Comparison of ENCODE assay signal across 17 cellular contexts in the genomic region with DNA sequence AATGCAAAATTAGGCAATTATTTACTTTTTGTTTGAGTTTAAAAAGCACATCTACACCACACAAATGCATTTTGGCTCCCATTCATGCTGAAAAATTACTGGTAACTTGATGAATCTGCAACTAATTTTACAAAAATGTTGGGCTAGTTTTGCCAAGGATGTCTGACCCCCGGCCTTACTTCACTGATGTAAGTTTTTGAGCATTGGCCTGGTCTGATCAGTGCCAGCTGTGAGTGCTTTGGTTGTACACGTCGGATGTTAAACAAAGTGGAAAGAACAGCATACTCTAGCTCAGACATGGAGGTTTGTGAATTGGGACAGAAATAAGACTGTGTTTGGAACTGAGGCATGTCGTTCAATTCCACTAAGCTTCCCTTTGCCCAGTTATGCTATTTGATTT.
DNase-seq lines count a peak whose midpoint lies in the region; ATAC-seq, FAIRE-seq and TF ChIP-seq lines count a peak whose summit lies in the region.
"Had no signal": no experiment of that assay in that cellular context is flagged by ENCODE, and none has a peak within 500 bp of the region (broad histone marks: within the 10 kb centered on the region; RNA-seq: fewer than 3 reads in every experiment).

No MANE protein-coding gene starts in this region.

- no peaks in the 10 kb centered on the region for H3K9me3 ChIP-seq in astrocyte (ENCODE audit: insufficient read depth, low read depth, low read length)
- H3K9me3 ChIP-seq: A549, BLaER1, SJSA1 had no signal

- H3K79me2 ChIP-seq in astrocyte (ENCODE audit: insufficient read depth, low read length): no peaks in the 10 kb centered on the region

- H3K27me3 ChIP-seq in astrocyte (ENCODE audit: insufficient read depth, low read length): no peaks in the 10 kb centered on the region
- H3K27me3 ChIP-seq: BLaER1, SJSA1 had no signal

- no peaks in the 10 kb centered on the region for H3K4me1 ChIP-seq in astrocyte (ENCODE audit: insufficient read depth, low read length)
- H3K4me1 ChIP-seq: A549, BLaER1, SJSA1 had no signal

- H3K27ac ChIP-seq in astrocyte (ENCODE audit: low read depth, low read length): no peak overlapping the region
- H3K27ac ChIP-seq: A549, BLaER1, HL-60, SJSA1 had no signal

- H3K4me3 ChIP-seq in astrocyte (ENCODE audit: insufficient read depth, low read depth, low read length): no peak overlapping the region
- H3K4me3 ChIP-seq: A549, BLaER1, K562, SJSA1 had no signal

- H3K4me3 Mint-ChIP-seq in astrocyte (ENCODE audit: unreplicated experiment) (no peak overlapping the region), osteocyte (ENCODE audit: unreplicated experiment) (no peak overlapping the region)
- no peak overlapping the region for H3K4me3 Mint-ChIP-seq in activated naive CD8-positive, alpha-beta T cell treated with anti-CD3 and anti-CD28 coated beads, Interleukin-2, amount 50 U/mL, for 24 hours
- H3K4me3 Mint-ChIP-seq: CD8-positive, alpha-beta memory T cell had no signal

- H3K9me3 Mint-ChIP-seq in astrocyte (ENCODE audit: unreplicated experiment) (no peaks in the 10 kb centered on the region), osteocyte (ENCODE audit: unreplicated experiment) (peaks cover 5% of the 10 kb centered on the region)
- H3K9me3 Mint-ChIP-seq in activated naive CD8-positive, alpha-beta T cell treated with anti-CD3 and anti-CD28 coated beads, Interleukin-2, amount 50 U/mL, for 24 hours: peaks cover 4% of the 10 kb centered on the region

- FAIRE-seq in astrocyte (lab: Jason Lieb, UNC): no peak
- FAIRE-seq: A549, K562 had no signal

- H3K36me3 Mint-ChIP-seq in astrocyte (ENCODE audit: low read depth, unreplicated experiment): no peaks in the 10 kb centered on the region
- no peaks in the 10 kb centered on the region for H3K36me3 Mint-ChIP-seq in osteocyte (ENCODE audit: unreplicated experiment)
- H3K36me3 Mint-ChIP-seq in activated naive CD8-positive, alpha-beta T cell treated with anti-CD3 and anti-CD28 coated beads, Interleukin-2, amount 50 U/mL, for 24 hours (ENCODE audit: low read depth): no peaks in the 10 kb centered on the region
- H3K36me3 Mint-ChIP-seq: CD8-positive, alpha-beta memory T cell had no signal

- H3K9ac ChIP-seq in astrocyte (ENCODE audit: low read length): no peak overlapping the region
- H3K9ac ChIP-seq: BLaER1 had no signal

- H3K27me3 Mint-ChIP-seq in astrocyte (ENCODE audit: low read depth, unreplicated experiment) (no peaks in the 10 kb centered on the region), osteocyte (ENCODE audit: unreplicated experiment) (no peaks in the 10 kb centered on the region)
- no peaks in the 10 kb centered on the region for H3K27me3 Mint-ChIP-seq in activated naive CD8-positive, alpha-beta T cell treated with anti-CD3 and anti-CD28 coated beads, Interleukin-2, amount 50 U/mL, for 24 hours
- H3K27me3 Mint-ChIP-seq: CD8-positive, alpha-beta memory T cell had no signal

- no peak overlapping the region for H3K4me2 ChIP-seq in astrocyte (ENCODE audit: low read length)
- H3K4me2 ChIP-seq: A549, BLaER1 had no signal

- H3K36me3 ChIP-seq in astrocyte (ENCODE audit: insufficient read depth, low read length): no peaks in the 10 kb centered on the region
- H3K36me3 ChIP-seq: BLaER1, SJSA1 had no signal

- H4K20me1 ChIP-seq in astrocyte (ENCODE audit: insufficient read depth, low read length): no peaks in the 10 kb centered on the region
- H4K20me1 ChIP-seq: BLaER1 had no signal

- no peak overlapping the region for H3K27ac Mint-ChIP-seq in astrocyte (ENCODE audit: unreplicated experiment)
- peak overlapping the region; percentile 60 for H3K27ac Mint-ChIP-seq in osteocyte (ENCODE audit: unreplicated experiment)
- no peak overlapping the region for H3K27ac Mint-ChIP-seq in activated naive CD8-positive, alpha-beta T cell treated with anti-CD3 and anti-CD28 coated beads, Interleukin-2, amount 50 U/mL, for 24 hours
- H3K27ac Mint-ChIP-seq: CD8-positive, alpha-beta memory T cell had no signal

- no peak for ATAC-seq in activated naive CD8-positive, alpha-beta T cell treated with anti-CD3 and anti-CD28 coated beads, Interleukin-2, amount 50 U/mL, for 24 hours
- no peak for ATAC-seq in HG02759 (IDR thresholded peaks at IDR 0.05; ENCODE audit: unreplicated experiment)
- ATAC-seq: A549, HCT116, K562 had no signal

- DNase-seq in AG09319 (ENCODE audit: extremely low read depth, low read depth) (peak; percentile 61), astrocyte (ENCODE audit: low read depth) (peak; percentile 47), fibroblast of peridontal ligament (ENCODE audit: extremely low read depth) (peak; percentile 97), osteocyte (ENCODE audit: extremely low spot score, unreplicated experiment) (no peak), H4 (ENCODE audit: low spot score) (no peak), DMS 273 (lab: John Stamatoyannopoulos, UW; ENCODE audit: unreplicated experiment) (no peak)
- no peak for DNase-seq in activated naive CD8-positive, alpha-beta T cell treated with anti-CD3 and anti-CD28 coated beads, Interleukin-2, amount 50 U/mL, for 24 hours
- DNase-seq: CD8-positive, alpha-beta memory T cell; NCI-H146; NCI-H345 had no signal

- TF ChIP-seq CTCF in AG09319 (IDR thresholded peaks at IDR 0.05; ENCODE audit: low read depth, low read length) (no peak), astrocyte (IDR thresholded peaks at IDR 0.05; ENCODE audit: insufficient read depth, low read depth, low read length) (no peak), osteocyte (IDR thresholded peaks at IDR 0.05) (no peak)

- H3K4me1 Mint-ChIP-seq in astrocyte (ENCODE audit: low read depth, unreplicated experiment) (no peaks in the 10 kb centered on the region), osteocyte (ENCODE audit: unreplicated experiment) (peaks cover 6% of the 10 kb centered on the region)
- H3K4me1 Mint-ChIP-seq in activated naive CD8-positive, alpha-beta T cell treated with anti-CD3 and anti-CD28 coated beads, Interleukin-2, amount 50 U/mL, for 24 hours: no peaks in the 10 kb centered on the region
- H3K4me1 Mint-ChIP-seq: CD8-positive, alpha-beta memory T cell had no signal

- no peak overlapping the region for H2AFZ ChIP-seq in astrocyte (ENCODE audit: low read depth, low read length)

Comparison
In these comparisons a context has a peak if more than half of its experiments do, and no peak if none do; other contexts are left out.
1. DNase-seq: peak in AG09319 (single experiment), astrocyte (single experiment) and fibroblast of peridontal ligament (single experiment); none in osteocyte (single experiment), activated naive CD8-positive, alpha-beta T cell treated with anti-CD3 and anti-CD28 coated beads, Interleukin-2, amount 50 U/mL, for 24 hours (single experiment), H4 (single experiment) and DMS 273 (single experiment).